17 cellular contexts compared by ENCODE assay signal in genomic region chr2:213105212-213105611, GRCh38. TPM values are rescaled to one million over a fixed set of nuclear protein-coding genes. Genes with fewer than 3 reads are reported as not detected.
DNase-seq lines count a peak whose midpoint lies in the region; ATAC-seq and TF ChIP-seq lines count a peak whose summit lies in the region.
"Had no signal": no experiment of that assay in that cellular context is flagged by ENCODE, and none has a peak within 500 bp of the region (broad histone marks: within the 10 kb centered on the region; RNA-seq: fewer than 3 reads in every experiment).

No MANE protein-coding gene starts in this region.

- peak overlapping the region; percentile 55 for H3K27ac Mint-ChIP-seq in activated CD8-positive, alpha-beta memory T cell treated with anti-CD3 and anti-CD28 coated beads, Interleukin-2, amount 10 ng/mL, durations not matched to agents 7 days and 5 days
- H3K27ac Mint-ChIP-seq in H9 (peak overlapping the region in 2 of 3 experiments; percentile 7 to 31; a peak in 2 of 7 replicates), neural progenitor cell (peak overlapping the region; percentile 3)
- H3K27ac Mint-ChIP-seq in activated naive CD8-positive, alpha-beta T cell treated with anti-CD3 and anti-CD28 coated beads, Interleukin-2, amount 50 U/mL, for 24 hours = peak overlapping the region; percentile 29

- H3K9me3 ChIP-seq in H9 (ENCODE audit: control insufficient read depth, low read depth, low read length) (no peaks in the 10 kb centered on the region), neural progenitor cell (ENCODE audit: low read depth) (no peaks in the 10 kb centered on the region), vagina (no peaks in the 10 kb centered on the region), HAP-1 (no peaks in the 10 kb centered on the region)
- H3K9me3 ChIP-seq: BLaER1, transverse colon had no signal

- H3K79me1 ChIP-seq in H9 (ENCODE audit: insufficient read depth, low read depth, low read length, poor library complexity, severe bottlenecking) = no peaks in the 10 kb centered on the region

- no peaks in the 10 kb centered on the region for H3K36me3 ChIP-seq in neural progenitor cell
- no peaks in the 10 kb centered on the region for H3K36me3 ChIP-seq in vagina
- no peaks in the 10 kb centered on the region for H3K36me3 ChIP-seq in HAP-1 (replicated peaks)
- H3K36me3 ChIP-seq: BLaER1, transverse colon had no signal

- no peak overlapping the region for H4K8ac ChIP-seq in H9 (replicated peaks; ENCODE audit: insufficient read length, low read depth, low read length)

- TF ChIP-seq POLR2A in vagina (IDR thresholded peaks at IDR 0.05) = no peak

- WGBS in H9 (ENCODE audit: extremely low coverage, insufficient read length, low lambda C conversion rate) = no CpG with 5 or more reads among the region's 3 CpGs

- DNase-seq in activated CD8-positive, alpha-beta memory T cell treated with anti-CD3 and anti-CD28 coated beads, Interleukin-2, amount 10 ng/mL, durations not matched to agents 7 days and 5 days = no peak
- no peak for DNase-seq in activated CD8-positive, alpha-beta memory T cell treated with anti-CD3 and anti-CD28 coated beads for 24 hours
- DNase-seq in H9 (no peak), neural progenitor cell (ENCODE audit: low spot score) (no peak), vagina (ENCODE audit: extremely low spot score in 2 of 2) (no peak), HT-29 (ENCODE audit: low spot score) (no peak), HAP-1 (ENCODE audit: low spot score in 2 of 2) (no peak)
- no peak for DNase-seq in activated naive CD8-positive, alpha-beta T cell treated with anti-CD3 and anti-CD28 coated beads, Interleukin-2, amount 50 U/mL, for 24 hours
- DNase-seq: aorta; kidney; mesenchymal stem cell; NCI-H146; stimulated activated CD4-positive, alpha-beta T cell treated with anti-CD3 and anti-CD28 coated beads, Interleukin-12 subunit alpha, Interleukin-12 subunit beta, amount 100 ng/mL, for 4 hours; transverse colon had no signal

- in situ Hi-C loops in HAP-1 (cut with MboI; ENCODE audit: low sequenced_read_pairs) = no loop called here

- H3K23ac ChIP-seq in H9 (ENCODE audit: insufficient read length, low read depth, low read length) = no peak overlapping the region

- no peak overlapping the region for H3K4me2 ChIP-seq in H9 (ENCODE audit: insufficient read depth, insufficient read length, low read length)
- peak overlapping the region; percentile 27 for H3K4me2 ChIP-seq in neural progenitor cell
- H3K4me2 ChIP-seq: BLaER1 had no signal

- no peak overlapping the region for H3K4ac ChIP-seq in H9 (ENCODE audit: low read depth, low read length)

- H3K4me3 ChIP-seq in neural progenitor cell (no peak overlapping the region), vagina (no peak overlapping the region), HAP-1 (no peak overlapping the region)
- H3K4me3 ChIP-seq: BLaER1, hepatocyte, transverse colon had no signal

- H2BK120ac ChIP-seq in H9 (ENCODE audit: low read depth, low read length, poor library complexity, severe bottlenecking) = no peak overlapping the region

- H2BK20ac ChIP-seq in H9 (ENCODE audit: low read depth, low read length, poor library complexity, severe bottlenecking) = no peak overlapping the region

- peaks cover 12% of the 10 kb centered on the region for H3K4me1 Mint-ChIP-seq in activated CD8-positive, alpha-beta memory T cell treated with anti-CD3 and anti-CD28 coated beads, Interleukin-2, amount 10 ng/mL, durations not matched to agents 7 days and 5 days
- H3K4me1 Mint-ChIP-seq in H9 (peaks cover 0 to 8% of the 10 kb centered on the region in 2 experiments; a peak in 2 of 4 replicates), neural progenitor cell (no peaks in the 10 kb centered on the region)
- peaks cover 53% of the 10 kb centered on the region for H3K4me1 Mint-ChIP-seq in activated naive CD8-positive, alpha-beta T cell treated with anti-CD3 and anti-CD28 coated beads, Interleukin-2, amount 50 U/mL, for 24 hours

- H3K27ac ChIP-seq in H9 (ENCODE audit: insufficient read length, low read depth, low read length) = no peak overlapping the region
- peak overlapping the region; percentile 82 for H3K27ac ChIP-seq in neural progenitor cell
- H3K27ac ChIP-seq in vagina = no peak overlapping the region
- H3K27ac ChIP-seq: BLaER1, hepatocyte had no signal

- H3K79me2 ChIP-seq in H9 (ENCODE audit: insufficient read depth, low read length) = no peaks in the 10 kb centered on the region
- H3K79me2 ChIP-seq in neural progenitor cell (ENCODE audit: low read depth) = peaks cover 15% of the 10 kb centered on the region

- H3K18ac ChIP-seq in H9 (ENCODE audit: insufficient read length, low read depth, low read length) = no peak overlapping the region

- no peaks in the 10 kb centered on the region for H4K20me1 ChIP-seq in H9 (ENCODE audit: control insufficient read depth, insufficient read depth, insufficient read length)
- H4K20me1 ChIP-seq in neural progenitor cell (ENCODE audit: low read depth) = peaks cover 9% of the 10 kb centered on the region
- H4K20me1 ChIP-seq: BLaER1 had no signal

- H3K27me3 Mint-ChIP-seq in activated CD8-positive, alpha-beta memory T cell treated with anti-CD3 and anti-CD28 coated beads, Interleukin-2, amount 10 ng/mL, durations not matched to agents 7 days and 5 days = no peaks in the 10 kb centered on the region
- H3K27me3 Mint-ChIP-seq in H9 (ENCODE audit: low read depth) (no peaks in the 10 kb centered on the region), neural progenitor cell (ENCODE audit: insufficient read depth, low read depth) (no peaks in the 10 kb centered on the region)
- no peaks in the 10 kb centered on the region for H3K27me3 Mint-ChIP-seq in activated naive CD8-positive, alpha-beta T cell treated with anti-CD3 and anti-CD28 coated beads, Interleukin-2, amount 50 U/mL, for 24 hours

- intact Hi-C loops in vagina (cut with DNase I) = no loop called here

- no peaks in the 10 kb centered on the region for H3K9me3 Mint-ChIP-seq in activated CD8-positive, alpha-beta memory T cell treated with anti-CD3 and anti-CD28 coated beads, Interleukin-2, amount 10 ng/mL, durations not matched to agents 7 days and 5 days (ENCODE audit: low read depth)
- H3K9me3 Mint-ChIP-seq in H9 (no peaks in the 10 kb centered on the region), neural progenitor cell (peaks cover 2% of the 10 kb centered on the region)
- H3K9me3 Mint-ChIP-seq in activated naive CD8-positive, alpha-beta T cell treated with anti-CD3 and anti-CD28 coated beads, Interleukin-2, amount 50 U/mL, for 24 hours = no peaks in the 10 kb centered on the region

- no peak overlapping the region for H3K4me3 Mint-ChIP-seq in activated CD8-positive, alpha-beta memory T cell treated with anti-CD3 and anti-CD28 coated beads, Interleukin-2, amount 10 ng/mL, durations not matched to agents 7 days and 5 days
- H3K4me3 Mint-ChIP-seq in H9 = no peak overlapping the region
- H3K4me3 Mint-ChIP-seq in activated naive CD8-positive, alpha-beta T cell treated with anti-CD3 and anti-CD28 coated beads, Interleukin-2, amount 50 U/mL, for 24 hours = peak overlapping the region; percentile 73
- H3K4me3 Mint-ChIP-seq in neural progenitor cell = no peak overlapping the region

- H2BK12ac ChIP-seq in H9 (ENCODE audit: insufficient read length, low read depth, low read length) = no peak overlapping the region

- no peak overlapping the region for H2AK5ac ChIP-seq in H9 (ENCODE audit: insufficient read length, low read length)

- no peak overlapping the region for H3K14ac ChIP-seq in H9 (ENCODE audit: insufficient read depth, low read length)

- no peak overlapping the region for H3T11ph ChIP-seq in H9 (ENCODE audit: low read length)

- H3K27me3 ChIP-seq in H9 (ENCODE audit: insufficient read depth, low read length) = no peaks in the 10 kb centered on the region
- no peaks in the 10 kb centered on the region for H3K27me3 ChIP-seq in neural progenitor cell
- H3K27me3 ChIP-seq in vagina = no peaks in the 10 kb centered on the region
- peaks cover 3% of the 10 kb centered on the region; the same call in 1 of the 2 replicates for H3K27me3 ChIP-seq in HAP-1 (ENCODE audit: low read depth)
- H3K27me3 ChIP-seq: BLaER1, hepatocyte, transverse colon had no signal

- CTCF ChIA-PET in activated CD8-positive, alpha-beta memory T cell treated with anti-CD3 and anti-CD28 coated beads, Interleukin-2, amount 10 ng/mL, durations not matched to agents 7 days and 5 days (lab: Charles Lee) = no interaction called here

- no peak overlapping the region for H2BK5ac ChIP-seq in H9 (ENCODE audit: insufficient read length, low read length)

- no peaks in the 10 kb centered on the region for H3F3A ChIP-seq in neural progenitor cell (ENCODE audit: low read depth)

- no peak overlapping the region for H3K56ac ChIP-seq in H9 (ENCODE audit: insufficient read length, low read depth, low read length)

- H3K4me1 ChIP-seq in H9 (ENCODE audit: insufficient read depth, low read length) = peaks cover 2% of the 10 kb centered on the region; the same call in 1 of the 2 replicates
- peaks cover 14% of the 10 kb centered on the region for H3K4me1 ChIP-seq in neural progenitor cell
- H3K4me1 ChIP-seq in vagina = peaks cover 14% of the 10 kb centered on the region
- H3K4me1 ChIP-seq in HAP-1 = no peaks in the 10 kb centered on the region
- H3K4me1 ChIP-seq: BLaER1 had no signal

- no peak for ATAC-seq in activated CD8-positive, alpha-beta memory T cell treated with anti-CD3 and anti-CD28 coated beads, Interleukin-2, amount 10 ng/mL, durations not matched to agents 7 days and 5 days
- ATAC-seq in activated naive CD8-positive, alpha-beta T cell treated with anti-CD3 and anti-CD28 coated beads, Interleukin-2, amount 50 U/mL, for 24 hours = no peak
- ATAC-seq: Panc1 had no signal

- TF ChIP-seq CTCF in H9 (conservative IDR thresholded peaks at IDR 0.05) = no peak
- TF ChIP-seq CTCF in neural progenitor cell (IDR thresholded peaks at IDR 0.05) = no peak
- TF ChIP-seq CTCF in vagina (IDR thresholded peaks at IDR 0.05) = no peak

- no peaks in the 10 kb centered on the region for H3K36me3 Mint-ChIP-seq in activated CD8-positive, alpha-beta memory T cell treated with anti-CD3 and anti-CD28 coated beads, Interleukin-2, amount 10 ng/mL, durations not matched to agents 7 days and 5 days
- H3K36me3 Mint-ChIP-seq in H9 (ENCODE audit: insufficient read depth in 1 of 3, low read depth in 3 of 3) (no peaks in the 10 kb centered on the region), neural progenitor cell (peaks cover 1% of the 10 kb centered on the region)
- no peaks in the 10 kb centered on the region for H3K36me3 Mint-ChIP-seq in activated naive CD8-positive, alpha-beta T cell treated with anti-CD3 and anti-CD28 coated beads, Interleukin-2, amount 50 U/mL, for 24 hours (ENCODE audit: low read depth)

- H3K23me2 ChIP-seq in H9 (ENCODE audit: insufficient read length, low read depth, low read length, poor library complexity, severe bottlenecking) = no peaks in the 10 kb centered on the region

- H3K9ac ChIP-seq in H9 (ENCODE audit: extremely low read depth, insufficient read length, low read length) = no peak overlapping the region
- H3K9ac ChIP-seq in neural progenitor cell = no peak overlapping the region
- H3K9ac ChIP-seq: BLaER1 had no signal

- no peak overlapping the region for H2BK15ac ChIP-seq in H9 (ENCODE audit: low read depth, low read length)

- H4K5ac ChIP-seq in H9 (ENCODE audit: insufficient read length, low read depth, low read length) = no peak overlapping the region

- H2AFZ ChIP-seq in H9 (ENCODE audit: low read length) = no peak overlapping the region
- H2AFZ ChIP-seq in neural progenitor cell (replicated peaks) = no peak overlapping the region
- H2AFZ ChIP-seq: hepatocyte had no signal

- no peak overlapping the region for H4K91ac ChIP-seq in H9 (ENCODE audit: insufficient read length, low read depth, low read length)

RNA-seq across cellular contexts. Expression of gene IKZF2, which starts 46.2 kb away (rescaled TPM):
- total RNA-seq in activated CD8-positive, alpha-beta memory T cell treated with anti-CD3 and anti-CD28 coated beads, Interleukin-2, amount 10 ng/mL, durations not matched to agents 7 days and 5 days = 10 to 100 TPM; 14.7 to 41.4 TPM
- total RNA-seq in H9 (2021) (1.9 and 3.0 TPM in 2 replicates), neural progenitor cell (ENCODE audit: low replicate concordance) (29.3 and 29.7 TPM in 2 replicates), vagina (29.2 TPM)
- 6.8 and 7.5 TPM in 2 replicates for total RNA-seq in HT-29 (2014; rRNA removed; shearing (Covaris generic))

Comparison
In these comparisons a context has a peak if more than half of its experiments do, and no peak if none do; other contexts are left out.
1. H3K27ac Mint-ChIP-seq: peak in every context shown above with its lines; median percentile 55 in activated CD8-positive, alpha-beta memory T cell treated with anti-CD3 and anti-CD28 coated beads, Interleukin-2, amount 10 ng/mL, durations not matched to agents 7 days and 5 days; 29 in activated naive CD8-positive, alpha-beta T cell treated with anti-CD3 and anti-CD28 coated beads, Interleukin-2, amount 50 U/mL, for 24 hours; 19 in H9; 3 in neural progenitor cell.